In genomic region chr3:51941447-51941797, GRCh38 we compare ENCODE assay signal across 8 cellular contexts. TPM values are rescaled to one million over a fixed set of nuclear protein-coding genes. Genes with fewer than 3 reads are reported as not detected.
A peak's percentile ranks its signal among the peaks of the same experiment; 100 is the strongest.
DNase-seq lines count a peak whose midpoint lies in the region; ATAC-seq and TF ChIP-seq lines count a peak whose summit lies in the region.

No MANE protein-coding gene starts in this region.

- H3K4me3 ChIP-seq in SK-N-SH (ENCODE audit: low read depth in 2 of 2, low read length in 1 of 2), result peak overlapping the region; percentile 85 to 95
- peak overlapping the region; percentile 84 for H3K4me3 ChIP-seq in kidney epithelial cell (ENCODE audit: low read depth, low read length)
- peak overlapping the region; percentile 82 for H3K4me3 ChIP-seq in suprapubic skin

- no peaks in the 10 kb centered on the region for H3F3A ChIP-seq in SK-N-SH (replicated peaks; ENCODE audit: insufficient read depth)

- 0% methylated on average over 6 of the region's 21 CpGs for WGBS in SK-N-SH (ENCODE audit: low lambda C conversion rate)
- 0% methylated on average over 5 of the region's 21 CpGs for WGBS in suprapubic skin

- H3K27ac Mint-ChIP-seq in activated naive CD8-positive, alpha-beta T cell, result peak overlapping the region; percentile 89

- H3K9me3 ChIP-seq in SK-N-SH, result no peaks in the 10 kb centered on the region
- no peaks in the 10 kb centered on the region for H3K9me3 ChIP-seq in suprapubic skin

- no peaks in the 10 kb centered on the region for H3K9me3 Mint-ChIP-seq in activated naive CD8-positive, alpha-beta T cell (ENCODE audit: low read depth)

- no peaks in the 10 kb centered on the region for H3K27me3 ChIP-seq in SK-N-SH (ENCODE audit: insufficient read depth)
- H3K27me3 ChIP-seq in kidney epithelial cell (ENCODE audit: control insufficient read depth, insufficient read depth, low read length), result no peaks in the 10 kb centered on the region
- H3K27me3 ChIP-seq in suprapubic skin, result no peaks in the 10 kb centered on the region

- H3K27ac ChIP-seq in SK-N-SH (ENCODE audit: low read depth in 2 of 2, low read length in 1 of 2) (peak overlapping the region in 1 of 2 experiments; percentile 29; a peak in 1 of 4 replicates), suprapubic skin (peak overlapping the region; percentile 71)

- TF ChIP-seq CTCF in SK-N-SH (IDR thresholded peaks at IDR 0.05), result no peak
- TF ChIP-seq CTCF in kidney epithelial cell (IDR thresholded peaks at IDR 0.05; ENCODE audit: insufficient read depth, low read length, poor library complexity, severe bottlenecking), result no peak
- TF ChIP-seq CTCF in suprapubic skin (IDR thresholded peaks at IDR 0.05), result no peak

- H3K36me3 ChIP-seq in SK-N-SH (replicated peaks in 1 of 2; ENCODE audit: control insufficient read depth in 1 of 2, insufficient read depth in 2 of 2, low read length in 1 of 2), result peaks cover 0 to 26% of the 10 kb centered on the region in 2 experiments
- H3K36me3 ChIP-seq in kidney epithelial cell (ENCODE audit: control insufficient read depth, insufficient read depth, low read length), result peaks cover 1% of the 10 kb centered on the region
- peaks cover 27% of the 10 kb centered on the region for H3K36me3 ChIP-seq in suprapubic skin

- no peak for TF ChIP-seq POLR2A in suprapubic skin (IDR thresholded peaks at IDR 0.05)

- POLR2A ChIA-PET in SK-N-SH (lab: Yijun Ruan, JAX), result interaction anchor here (0.7 to 2.3 kb wide), 7 partner anchors 27 to 60 kb away, joined by 3 to 19 read pairs (median 9); partner anchors contain the start of genes ABHD14B, PCBP4 and RPL29

- no peaks in the 10 kb centered on the region for H3K27me3 Mint-ChIP-seq in activated naive CD8-positive, alpha-beta T cell

- no peaks in the 10 kb centered on the region for H3K9me2 ChIP-seq in SK-N-SH

- peaks cover 4% of the 10 kb centered on the region for H3K36me3 Mint-ChIP-seq in activated naive CD8-positive, alpha-beta T cell

- H3K79me2 ChIP-seq in SK-N-SH (ENCODE audit: insufficient read depth), result peaks cover 33% of the 10 kb centered on the region

- peak overlapping the region; percentile 85 for H3K9ac ChIP-seq in SK-N-SH

- H3K4me2 ChIP-seq in SK-N-SH, result peak overlapping the region; percentile 95

- peak overlapping the region; percentile 98 for H3K4me3 Mint-ChIP-seq in activated naive CD8-positive, alpha-beta T cell

- TF ChIP-seq EP300 in SK-N-SH (IDR thresholded peaks at IDR 0.05; ENCODE audit: borderline replicate concordance in 1 of 2, low read depth in 1 of 2, low read length in 1 of 2), result no peak
- TF ChIP-seq EP300 in suprapubic skin (IDR thresholded peaks at IDR 0.05), result no peak

- CTCF ChIA-PET in SK-N-SH (lab: Yijun Ruan, JAX), result interaction anchor here (0.6 to 5.3 kb wide), 20 partner anchors 9 to 279 kb away, joined by 3 to 80 read pairs (median 8); partner anchors contain the start of genes ABHD14A, ABHD14B, ACY1 and GPR62

- TF ChIP-seq RAD21 in SK-N-SH (IDR thresholded peaks at IDR 0.05; ENCODE audit: low read length), result no peak

- ATAC-seq in SK-N-SH treated with all-trans-retinoic acid at 6 μM for 48 hours (no peak), GM18520 (IDR thresholded peaks at IDR 0.05; ENCODE audit: unreplicated experiment) (no peak)

- no peak overlapping the region; the same call in 1 of the 2 replicates for H2AFZ ChIP-seq in SK-N-SH (ENCODE audit: low read depth)

- no peak for DNase-seq in SK-N-SH
- no peak for DNase-seq in kidney epithelial cell (ENCODE audit: low read depth)
- no peak for DNase-seq in suprapubic skin (ENCODE audit: low spot score in 2 of 2)
- no peak for DNase-seq in NCI-H146 treated with DMSO at 0.1 percent for 48 hours (lab: John Stamatoyannopoulos, UW; ENCODE audit: unreplicated experiment)
- DNase-seq in DMS114 treated with DMSO at 0.1 percent for 48 hours (lab: John Stamatoyannopoulos, UW; ENCODE audit: unreplicated experiment), result no peak

- 0 out of 2 replicates have a peak, but pooled peaks cover 6% of the 10 kb centered on the region for H4K20me1 ChIP-seq in SK-N-SH (ENCODE audit: insufficient read depth)

- H3K4me1 ChIP-seq in SK-N-SH (ENCODE audit: control insufficient read depth in 1 of 2, insufficient read depth in 2 of 2, low read depth in 1 of 2, low read length in 1 of 2) (peaks cover 11 to 18% of the 10 kb centered on the region in 2 experiments; a peak in 3 of 4 replicates), suprapubic skin (peaks cover 34% of the 10 kb centered on the region)

- H3K4me1 Mint-ChIP-seq in activated naive CD8-positive, alpha-beta T cell (ENCODE audit: low read depth), result peaks cover 28% of the 10 kb centered on the region

TF ChIP-seq in SK-N-SH, 30 proteins besides CTCF, POLR2A, EP300 and RAD21 (continues in another document):
- TF ChIP-seq TAF1 (IDR thresholded peaks at IDR 0.05; ENCODE audit: borderline replicate concordance, low read depth, low read length) (no peak), MEF2A (IDR thresholded peaks at IDR 0.05; ENCODE audit: borderline replicate concordance, low read depth) (no peak), JUND (IDR thresholded peaks at IDR 0.05) (no peak), NFIC (IDR thresholded peaks at IDR 0.05; ENCODE audit: borderline replicate concordance) (no peak), NRF1 (IDR thresholded peaks at IDR 0.05; ENCODE audit: low read depth, low read length) (no peak), TCF12 (IDR thresholded peaks at IDR 0.05) (no peak), MAX (IDR thresholded peaks at IDR 0.05; ENCODE audit: low read depth) (no peak), EZH2phosphoT487 (IDR thresholded peaks at IDR 0.05; ENCODE audit: borderline replicate concordance, low read depth) (no peak), RFX5 (IDR thresholded peaks at IDR 0.05; ENCODE audit: low read length) (no peak), FOXM1 (IDR thresholded peaks at IDR 0.05; ENCODE audit: low read depth) (no peak), RCOR1 (IDR thresholded peaks at IDR 0.05; ENCODE audit: low read length) (no peak)

TF ChIP-seq in SK-N-SH treated with all-trans-retinoic acid at 6 μM for 48 hours, 23 proteins besides CTCF, POLR2A, EP300 and RAD21 (continues in another document):
- no peak for TF ChIP-seq TSHZ2 (CRISPR knock-in tag; IDR thresholded peaks at IDR 0.05)
- TF ChIP-seq CSRNP3 (CRISPR knock-in tag; IDR thresholded peaks at IDR 0.05), result no peak
- TF ChIP-seq TOX (CRISPR knock-in tag; IDR thresholded peaks at IDR 0.05; ENCODE audit: borderline replicate concordance), result no peak
- no peak for TF ChIP-seq RARB (CRISPR knock-in tag; IDR thresholded peaks at IDR 0.05)

RNA-seq across cellular contexts. Expression of gene RRP9, which starts 0.3 kb away (rescaled TPM):
- polyA plus RNA-seq in SK-N-SH (2012; rRNA removed), result 49.6 and 52.0 TPM in 2 replicates
- 26.7 and 37.1 TPM in 2 replicates for polyA plus RNA-seq in SK-N-SH (2012; cell fraction: cytosol; rRNA removed)
- 45.8 and 51.3 TPM in 2 replicates for polyA plus RNA-seq in SK-N-SH (2012; cell fraction: nucleus; rRNA removed)
- 43.2 and 49.4 TPM in 2 replicates for total RNA-seq in kidney epithelial cell
- 10 to 100 TPM; 13.4 to 16.7 (median 14.8) TPM for total RNA-seq in suprapubic skin

RNA-seq across cellular contexts. Expression of gene PARP3, which starts 0.7 kb away (rescaled TPM):
- 31.1 and 35.2 TPM in 2 replicates for polyA plus RNA-seq in SK-N-SH (2012; rRNA removed)
- 16.1 and 19.9 TPM in 2 replicates for polyA plus RNA-seq in SK-N-SH (2012; cell fraction: cytosol; rRNA removed)
- polyA plus RNA-seq in SK-N-SH (2012; cell fraction: nucleus; rRNA removed), result 122 and 160 TPM in 2 replicates
- 22.5 and 30.9 TPM in 2 replicates for total RNA-seq in kidney epithelial cell
- total RNA-seq in suprapubic skin, result 10 to 100 TPM in 2 of 4 donors, 1 to 10 TPM in 2; 8.1 to 21.8 (median 14.0) TPM

RNA-seq across cellular contexts. Expression of gene GPR62, which starts 13.8 kb away (rescaled TPM):
- polyA plus RNA-seq in SK-N-SH (2012; rRNA removed), result 0.02 and 0.10 TPM in 2 replicates
- not detected in 2 replicates for polyA plus RNA-seq in SK-N-SH (2012; cell fraction: cytosol; rRNA removed)
- polyA plus RNA-seq in SK-N-SH (2012; cell fraction: nucleus; rRNA removed), result 0.07 and 0.15 TPM in 2 replicates
- total RNA-seq in kidney epithelial cell (not detected in 2 replicates), suprapubic skin (not detected)

RNA-seq across cellular contexts. Expression of gene PCBP4, which starts 25.8 kb away (rescaled TPM):
- polyA plus RNA-seq in SK-N-SH (2012; rRNA removed), result 97.4 and 118 TPM in 2 replicates
- polyA plus RNA-seq in SK-N-SH (2012; cell fraction: cytosol; rRNA removed), result 43.8 and 61.7 TPM in 2 replicates
- 499 and 538 TPM in 2 replicates for polyA plus RNA-seq in SK-N-SH (2012; cell fraction: nucleus; rRNA removed)
- total RNA-seq in kidney epithelial cell (123 and 144 TPM in 2 replicates), suprapubic skin (10 to 100 TPM; 24.6 to 32.1 (median 28.6) TPM)

RNA-seq across cellular contexts. Expression of gene ABHD14B, which starts 32.4 kb away (rescaled TPM):
- polyA plus RNA-seq in SK-N-SH (2012; rRNA removed), result 64.1 and 88.3 TPM in 2 replicates
- polyA plus RNA-seq in SK-N-SH (2012; cell fraction: cytosol; rRNA removed), result 45.6 and 58.3 TPM in 2 replicates
- 45.8 and 64.4 TPM in 2 replicates for polyA plus RNA-seq in SK-N-SH (2012; cell fraction: nucleus; rRNA removed)
- total RNA-seq in kidney epithelial cell, result 36.3 and 50.5 TPM in 2 replicates
- 10 to 100 TPM; 50.0 to 79.7 (median 59.0) TPM for total RNA-seq in suprapubic skin
